Comparison of ENCODE assay signal across 8 cellular contexts in genomic region chr14:91510171-91511013, GRCh38. TPM values are rescaled to one million over a fixed set of nuclear protein-coding genes. Genes with fewer than 3 reads are reported as not detected.
A peak's percentile ranks its signal among the peaks of the same experiment; 100 is the strongest.
DNase-seq lines count a peak whose midpoint lies in the region; ATAC-seq and TF ChIP-seq lines count a peak whose summit lies in the region.

PPP4R3A (minus strand) TSS chr14:91510310; CDS start chr14:91509647, 663 bp downstream.

- H3K27ac Mint-ChIP-seq in activated B cell treated with CpG ODN at 0.5 μM for 24 hours: peak within 1 kb of the TSS; percentile 100

- peak within 1 kb of the TSS; percentile 97 for H3K27ac ChIP-seq in caudate nucleus (ENCODE audit: low read depth, low read length)

- peak within 1 kb of the TSS; percentile 99 for H3K4me3 Mint-ChIP-seq in activated B cell treated with CpG ODN at 0.5 μM for 24 hours

- peaks cover 33% of the 10 kb centered on the region for H3K4me1 Mint-ChIP-seq in activated B cell treated with CpG ODN at 0.5 μM for 24 hours

- ATAC-seq in HG03196 (IDR thresholded peaks at IDR 0.05; ENCODE audit: unreplicated experiment) (peak; percentile 84), activated B cell treated with CpG ODN at 0.5 μM for 24 hours (ENCODE audit: low read depth) (peak; percentile 85)

- CTCF ChIA-PET in activated B cell treated with CpG ODN at 0.5 μM for 24 hours (lab: Charles Lee): interaction anchor here (0.7 to 1.5 kb wide), 3 partner anchors 26 to 486 kb away, joined by 3 to 5 read pairs (median 4); no protein-coding TSS in a partner anchor

- POLR2A ChIA-PET in activated B cell treated with CpG ODN at 0.5 μM for 24 hours (lab: Charles Lee): interaction anchor here (0.5 to 3.4 kb wide), 26 partner anchors 10 to 1167 kb away, joined by 3 to 46 read pairs (median 5); partner anchors contain the start of genes CCDC88C, CPSF2, NDUFB1 and TRIP11

- no peaks in the 10 kb centered on the region for H3K9me3 Mint-ChIP-seq in activated B cell treated with CpG ODN at 0.5 μM for 24 hours

- TF ChIP-seq CTCF in activated B cell treated with CpG ODN at 0.5 μM for 24 hours (IDR thresholded peaks at IDR 0.05): no peak

- DNase-seq in AG08395 (ENCODE audit: low spot score) (peak; percentile 97), NCI-H345 (lab: John Stamatoyannopoulos, UW) (peak; percentile 97), activated B cell treated with CpG ODN at 0.5 μM for 24 hours (peak; percentile 91), caudate nucleus (lab: John Stamatoyannopoulos, UW) (peak in 60 of 61 donors; percentile 61 to 99 (median 93)), inferior parietal cortex (ENCODE audit: extremely low spot score) (peak; percentile 91)
- peak; percentile 89 for DNase-seq in stimulated activated CD4-positive, alpha-beta T cell treated with anti-CD3 and anti-CD28 coated beads, Interleukin-12 subunit alpha, Interleukin-12 subunit beta, amount 100 ng/mL, for 24 hours (ENCODE audit: low read depth in 2 of 2)

- intact Hi-C loops in activated B cell treated with CpG ODN at 0.5 μM for 24 hours (cut with micrococcal nuclease): loop anchor here (1.0 to 10.0 kb wide), 11 partner anchors 15 to 1556 kb away; partner anchors contain the start of genes ATXN3, CALM1, DGLUCY and EFCAB11

- in situ Hi-C loops in GM18951 (cut with MboI; ENCODE audit: low sequenced_read_pairs, unreplicated experiment): no loop called here

- peaks cover 35% of the 10 kb centered on the region for H3K36me3 Mint-ChIP-seq in activated B cell treated with CpG ODN at 0.5 μM for 24 hours (ENCODE audit: low read depth)

- TF ChIP-seq POLR2A in GM18951 (IDR thresholded peaks at IDR 0.05; ENCODE audit: extremely low read depth, insufficient read depth, insufficient read length): peak; percentile 92

- peaks cover 2% of the 10 kb centered on the region for H3K27me3 Mint-ChIP-seq in activated B cell treated with CpG ODN at 0.5 μM for 24 hours

RNA-seq across cellular contexts. Expression of gene PPP4R3A, which starts in this region (rescaled TPM):
- 138 and 141 TPM in 2 replicates for total RNA-seq in activated B cell treated with CpG ODN at 0.5 μM for 24 hours

Comparison
In these comparisons a context has a peak if more than half of its experiments do, and no peak if none do; other contexts are left out.
1. Peak in every context shown above with its lines: DNase-seq, ATAC-seq and H3K27ac ChIP-seq.